8 cellular contexts compared by ENCODE assay signal in the genomic region with DNA sequence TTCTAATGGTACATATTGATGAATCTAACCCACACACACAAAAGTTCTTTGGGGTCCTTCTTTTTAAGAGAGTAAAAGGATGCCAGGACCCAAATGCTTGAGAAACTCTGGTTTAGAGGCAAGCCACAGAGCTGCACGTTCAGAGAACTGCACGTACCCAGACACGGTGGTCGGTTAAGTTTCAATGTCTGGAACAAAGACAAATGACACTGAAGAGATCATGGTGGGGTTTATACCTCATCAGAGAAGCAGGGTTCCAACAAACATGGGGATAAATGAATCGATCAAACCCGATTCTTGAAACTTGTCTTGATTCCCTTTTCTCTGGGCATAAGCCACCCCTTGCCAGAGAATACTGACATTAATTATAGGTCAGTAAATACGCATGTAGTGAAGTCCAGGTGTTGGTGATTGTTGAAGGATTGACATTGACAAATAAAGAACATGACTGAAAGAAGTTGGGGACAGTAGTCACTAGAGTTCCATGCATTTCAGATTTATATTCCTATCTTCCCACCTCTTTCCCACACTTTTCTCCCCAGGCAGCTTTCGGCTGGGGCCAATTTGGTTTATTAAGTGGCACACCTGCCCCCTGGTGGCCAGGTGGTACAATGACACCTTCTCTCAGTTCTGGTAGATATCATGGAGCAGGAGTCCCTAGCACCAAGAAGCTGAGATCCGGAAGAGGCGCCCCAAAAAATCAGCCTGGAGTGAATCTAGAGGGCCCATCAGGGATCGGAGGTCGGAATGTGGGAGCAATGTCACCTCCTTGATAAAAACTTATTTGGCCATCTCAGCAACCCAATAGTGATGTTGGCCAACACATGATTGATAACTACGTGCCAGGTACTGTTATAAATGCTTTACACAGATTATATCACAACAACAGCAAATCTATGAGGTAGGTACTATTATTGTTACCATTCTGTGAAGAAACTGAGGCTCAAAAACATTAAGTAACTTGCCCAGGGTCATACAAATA. TPM values are rescaled to one million over a fixed set of nuclear protein-coding genes. Genes with fewer than 3 reads are reported as not detected.
DNase-seq lines count a peak whose midpoint lies in the region; ATAC-seq and TF ChIP-seq lines count a peak whose summit lies in the region.

No MANE protein-coding gene starts in this region.

- peak overlapping the region; percentile 11 for H3K27ac Mint-ChIP-seq in activated CD4-positive, alpha-beta T cell treated with anti-CD3 and anti-CD28 coated beads, Interleukin-2, amount 10 ng/mL, durations not matched to agents 7 days and 5 days
- H3K27ac Mint-ChIP-seq in stimulated activated naive CD8-positive, alpha-beta T cell treated with anti-CD3 and anti-CD28 coated beads, Interleukin-15, amount 100 ng/mL, for 72 hours, result peak overlapping the region in 1 of 2 donors; percentile 87

- no peaks in the 10 kb centered on the region for H3K9me3 ChIP-seq in lung (ENCODE audit: control insufficient read depth in 2 of 2, insufficient read depth in 1 of 2, low read length in 1 of 2)

- H3K36me3 ChIP-seq in lung (ENCODE audit: control insufficient read depth in 2 of 2, insufficient read depth in 2 of 2, low read length in 2 of 2), result no peaks in the 10 kb centered on the region

- H3K4me3 ChIP-seq in AG10803 (ENCODE audit: low read length) (no peak overlapping the region), dorsolateral prefrontal cortex (no peak overlapping the region), lung (no peak overlapping the region)

- no peaks in the 10 kb centered on the region for H3K27me3 ChIP-seq in dorsolateral prefrontal cortex
- H3K27me3 ChIP-seq in lung (ENCODE audit: control insufficient read depth, insufficient read depth), result no peaks in the 10 kb centered on the region

- no peak overlapping the region for H3K4me3 Mint-ChIP-seq in activated CD4-positive, alpha-beta T cell treated with anti-CD3 and anti-CD28 coated beads, Interleukin-2, amount 10 ng/mL, durations not matched to agents 7 days and 5 days
- H3K4me3 Mint-ChIP-seq in stimulated activated naive CD8-positive, alpha-beta T cell treated with anti-CD3 and anti-CD28 coated beads, Interleukin-15, amount 100 ng/mL, for 72 hours, result peak overlapping the region; percentile 9 to 42

- H3K36me3 Mint-ChIP-seq in activated CD4-positive, alpha-beta T cell treated with anti-CD3 and anti-CD28 coated beads, Interleukin-2, amount 10 ng/mL, durations not matched to agents 7 days and 5 days (ENCODE audit: low read depth), result no peaks in the 10 kb centered on the region

- H3K27ac ChIP-seq in dorsolateral prefrontal cortex (peak overlapping the region in 4 of 59 donors; percentile 20 to 51 (median 40)), lung (ENCODE audit: low read depth in 1 of 2, low read length in 1 of 2) (peak overlapping the region in 1 of 2 donors; percentile 44)

- DNase-seq in AG10803 (ENCODE audit: low read depth) (peak; percentile 68), GM20000 (ENCODE audit: low spot score) (peak; percentile 74), NCI-H2196 (lab: John Stamatoyannopoulos, UW; ENCODE audit: unreplicated experiment) (peak; percentile 70), dorsolateral prefrontal cortex (peak in 9 of 10 donors; percentile 60 to 79 (median 65)), lung (ENCODE audit: low spot score) (peak; percentile 72)
- DNase-seq in activated CD4-positive, alpha-beta T cell treated with anti-CD3 and anti-CD28 coated beads, Interleukin-2, amount 10 ng/mL, durations not matched to agents 7 days and 5 days, result peak; percentile 70
- peak; percentile 53 to 57 for DNase-seq in stimulated activated naive CD8-positive, alpha-beta T cell treated with anti-CD3 and anti-CD28 coated beads, Interleukin-15, amount 100 ng/mL, for 72 hours

- WGBS in lung, 2 donors, result 53 to 61% methylated on average over 13 of the region's 13 CpGs

- POLR2A ChIA-PET in activated CD4-positive, alpha-beta T cell treated with anti-CD3 and anti-CD28 coated beads, Interleukin-2, amount 10 ng/mL, durations not matched to agents 7 days and 5 days (lab: Charles Lee), result no interaction called here

- intact Hi-C loops in dorsolateral prefrontal cortex (cut with DNase I), result loop anchor here (1.0 to 5.0 kb wide), 7 partner anchors 17 to 185 kb away; no protein-coding TSS in a partner anchor

- ATAC-seq in lung (ENCODE audit: insufficient read depth, low FRiP score), result peak; percentile 82
- no peak for ATAC-seq in stimulated activated naive CD8-positive, alpha-beta T cell treated with anti-CD3 and anti-CD28 coated beads, Interleukin-15, amount 100 ng/mL, for 72 hours
- no peak for ATAC-seq in HG02852 (IDR thresholded peaks at IDR 0.05; ENCODE audit: unreplicated experiment)

- H3K4me1 ChIP-seq in lung (ENCODE audit: control insufficient read depth in 2 of 2, insufficient read depth in 2 of 2, low read length in 2 of 2), result peaks cover 0 to 6% of the 10 kb centered on the region in 2 donors

- H3K4me1 Mint-ChIP-seq in activated CD4-positive, alpha-beta T cell treated with anti-CD3 and anti-CD28 coated beads, Interleukin-2, amount 10 ng/mL, durations not matched to agents 7 days and 5 days, result peaks cover 57% of the 10 kb centered on the region
- peaks cover 75% of the 10 kb centered on the region for H3K4me1 Mint-ChIP-seq in stimulated activated naive CD8-positive, alpha-beta T cell treated with anti-CD3 and anti-CD28 coated beads, Interleukin-15, amount 100 ng/mL, for 72 hours

- TF ChIP-seq CTCF in AG10803 (conservative IDR thresholded peaks at IDR 0.05; ENCODE audit: low read length) (peak; percentile 86), GM20000 (IDR thresholded peaks at IDR 0.05; ENCODE audit: extremely low read depth, missing control alignments) (peak; percentile 90), dorsolateral prefrontal cortex (IDR thresholded peaks at IDR 0.05 in 54 of 56, conservative IDR thresholded peaks at IDR 0.05 in 2 of 56; ENCODE audit: low read depth in 1 of 56, partially characterized antibody in 56 of 56) (peak; percentile 84 to 99 (median 93)), lung (IDR thresholded peaks at IDR 0.05; ENCODE audit: control extremely low read depth, extremely low read depth) (peak; percentile 94)

- CTCF ChIA-PET in activated CD4-positive, alpha-beta T cell treated with anti-CD3 and anti-CD28 coated beads, Interleukin-2, amount 10 ng/mL, durations not matched to agents 7 days and 5 days (lab: Charles Lee), result interaction anchor here (1.0 to 17.9 kb wide), 38 partner anchors 9 to 321 kb away, joined by 3 to 309 read pairs (median 6); a partner anchor contains a TSS

- H3K27me3 Mint-ChIP-seq in activated CD4-positive, alpha-beta T cell treated with anti-CD3 and anti-CD28 coated beads, Interleukin-2, amount 10 ng/mL, durations not matched to agents 7 days and 5 days, result no peaks in the 10 kb centered on the region
- no peaks in the 10 kb centered on the region for H3K27me3 Mint-ChIP-seq in stimulated activated naive CD8-positive, alpha-beta T cell treated with anti-CD3 and anti-CD28 coated beads, Interleukin-15, amount 100 ng/mL, for 72 hours

- no peaks in the 10 kb centered on the region for H3K9me3 Mint-ChIP-seq in activated CD4-positive, alpha-beta T cell treated with anti-CD3 and anti-CD28 coated beads, Interleukin-2, amount 10 ng/mL, durations not matched to agents 7 days and 5 days
- H3K9me3 Mint-ChIP-seq in stimulated activated naive CD8-positive, alpha-beta T cell treated with anti-CD3 and anti-CD28 coated beads, Interleukin-15, amount 100 ng/mL, for 72 hours, result no peaks in the 10 kb centered on the region

RNA-seq across cellular contexts. Expression of a gene that starts 17.8 kb away (rescaled TPM):
- total RNA-seq in activated CD4-positive, alpha-beta T cell treated with anti-CD3 and anti-CD28 coated beads, Interleukin-2, amount 10 ng/mL, durations not matched to agents 7 days and 5 days, result 100 to 1,000 TPM; 218 to 232 TPM
- total RNA-seq in dorsolateral prefrontal cortex, result 10 to 100 TPM; 25.9 to 77.6 (median 46.8) TPM
- 100 to 1,000 TPM in 1 of 2 donors, 10 to 100 TPM in 1; 49.3 to 119 TPM for total RNA-seq in lung
- 10 to 100 TPM; 67.6 to 71.9 TPM for polyA plus RNA-seq in lung
